In genomic region chr15:35383511-35383910, GRCh38 we compare ENCODE assay signal across 19 cellular contexts.
"Had no signal": no experiment of that assay in that cellular context is flagged by ENCODE, and none has a peak within 500 bp of the region (broad histone marks: within the 10 kb centered on the region; RNA-seq: fewer than 3 reads in every experiment).

No MANE protein-coding gene starts in this region.

- DNase-seq: activated CD4-positive, alpha-beta T cell treated with anti-CD3 and anti-CD28 coated beads, Interleukin-2, amount 10 ng/mL, durations not matched to agents 24 days and 14 days; activated CD4-positive, alpha-beta T cell treated with anti-CD3 and anti-CD28 coated beads, Interleukin-2, amount 50 U/mL, for 48 hours; activated CD4-positive, CD25-positive, alpha-beta regulatory T cell treated with anti-CD3 and anti-CD28 coated beads, Interleukin-2, amount 50 U/mL, for 72 hours; activated CD8-positive, alpha-beta memory T cell treated with anti-CD3 and anti-CD28 coated beads for 24 hours; activated gamma-delta T cell; activated naive CD4-positive, alpha-beta T cell treated with anti-CD3 and anti-CD28 coated beads for 36 hours; activated T-cell treated with anti-CD3 and anti-CD28 coated beads, Interleukin-2, amount 50 U/mL, for 4 hours; amygdala; Karpas-422; NCI-H1105 treated with DMSO at 0.1 percent for 48 hours; NCI-H146; NCI-H187 treated with DMSO at 0.1 percent for 48 hours; NCI-H2081 treated with DMSO at 0.1 percent for 48 hours; NCI-H446; NCI-H524; SHP77 treated with DMSO at 0.1 percent for 48 hours had no signal

- FAIRE-seq: astrocyte had no signal

- H3K27me3 ChIP-seq: cardiac muscle cell had no signal

- ATAC-seq: activated T-cell treated with anti-CD3 and anti-CD28 coated beads, Interleukin-2, amount 50 U/mL, for 4 hours; WTC11 had no signal

- H3K36me3 ChIP-seq: cardiac muscle cell had no signal

- H3K4me3 ChIP-seq: cardiac muscle cell had no signal
